Comparison of ENCODE assay signal across 8 cellular contexts in the genomic region with DNA sequence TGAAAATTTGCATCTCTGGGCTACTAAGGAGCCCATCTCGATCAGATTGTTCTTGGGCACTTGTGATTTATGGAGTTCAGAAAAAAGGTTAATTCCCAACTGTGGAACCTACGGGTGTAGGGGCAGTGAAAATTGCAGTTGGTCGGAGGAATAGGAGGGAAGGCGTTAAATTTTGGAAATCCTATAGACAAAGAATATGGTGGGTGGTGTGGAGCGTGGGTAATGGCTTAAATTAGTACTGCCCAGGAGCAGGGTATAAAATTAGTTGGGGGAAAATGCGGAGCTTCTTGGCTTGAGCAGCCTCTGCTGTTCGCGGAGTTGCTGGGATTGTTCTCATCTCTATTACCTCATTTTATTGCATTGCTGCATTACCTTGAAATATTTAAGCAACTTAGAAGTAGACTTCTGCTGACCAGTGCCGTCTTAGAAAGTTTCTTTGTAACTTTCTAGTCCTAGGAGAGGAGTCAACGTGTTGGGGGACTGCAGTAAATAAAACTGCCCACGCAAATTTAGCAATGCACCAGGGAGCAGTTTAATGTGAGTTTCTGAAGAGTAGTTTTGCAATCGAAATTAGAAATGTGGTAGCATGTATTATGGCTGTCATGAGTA. TPM values are rescaled to one million over a fixed set of nuclear protein-coding genes. Genes with fewer than 3 reads are reported as not detected.
A peak's percentile ranks its signal among the peaks of the same experiment; 100 is the strongest.
DNase-seq lines count a peak whose midpoint lies in the region; ATAC-seq and TF ChIP-seq lines count a peak whose summit lies in the region.

No MANE protein-coding gene starts in this region.

- H3K27me3 Mint-ChIP-seq in brain, result peaks cover 26% of the 10 kb centered on the region

- H3K4me3 Mint-ChIP-seq in brain, result peak overlapping the region; percentile 89 to 94 (median 93)

- H3K36me3 Mint-ChIP-seq in brain, result peaks cover 11% of the 10 kb centered on the region

- no peaks in the 10 kb centered on the region for H3K79me2 ChIP-seq in OCI-LY1 (ENCODE audit: insufficient read depth, low read length)

- no peak for ATAC-seq in GM21528 (IDR thresholded peaks at IDR 0.05; ENCODE audit: low FRiP score, unreplicated experiment)
- no peak for ATAC-seq in HG02885 (IDR thresholded peaks at IDR 0.05; ENCODE audit: poor library complexity, unreplicated experiment)

- H3K9ac ChIP-seq in OCI-LY1 (ENCODE audit: low read length), result no peak overlapping the region

- H3K9me3 Mint-ChIP-seq in brain, result peaks cover 0 to under 1% (median 0%) of the 10 kb centered on the region in 5 experiments

- H4K20me1 ChIP-seq in OCI-LY1 (ENCODE audit: insufficient read depth, low read length), result no peaks in the 10 kb centered on the region

- TF ChIP-seq CTCF in OCI-LY1 (IDR thresholded peaks at IDR 0.05; ENCODE audit: low read length) (no peak), brain (conservative IDR thresholded peaks at IDR 0.05) (no peak)

- H3F3A ChIP-seq in OCI-LY1 (ENCODE audit: insufficient read depth, low read length), result no peaks in the 10 kb centered on the region

- peak overlapping the region; percentile 74 for H3K4me2 ChIP-seq in OCI-LY1 (ENCODE audit: low read length)

- no peaks in the 10 kb centered on the region for H3K9me3 ChIP-seq in OCI-LY1 (ENCODE audit: low read length)

- H3K27ac Mint-ChIP-seq in brain, result peak overlapping the region; percentile 87 to 92 (median 90)

- no peaks in the 10 kb centered on the region for H3K36me3 ChIP-seq in OCI-LY1 (ENCODE audit: insufficient read depth, low read length)

- H3K27me3 ChIP-seq in OCI-LY1 (ENCODE audit: insufficient read depth, low read length), result no peaks in the 10 kb centered on the region; the same call in 1 of the 2 replicates

- H3K4me1 ChIP-seq in OCI-LY1 (ENCODE audit: insufficient read depth, low read length, severe bottlenecking), result peaks cover 29% of the 10 kb centered on the region

- H2AFZ ChIP-seq in OCI-LY1 (ENCODE audit: low read length), result no peak overlapping the region

- peak overlapping the region; percentile 54 for H3K4me3 ChIP-seq in OCI-LY1 (ENCODE audit: low read depth, low read length, poor library complexity, severe bottlenecking)

- no peaks in the 10 kb centered on the region for H3K9me2 ChIP-seq in OCI-LY1 (ENCODE audit: low read depth, low read length)

- DNase-seq in NCI-H82 (lab: John Stamatoyannopoulos, UW), result peak; percentile 49
- no peak for DNase-seq in NCI-H82 treated with DMSO at 0.1 percent for 48 hours (lab: John Stamatoyannopoulos, UW; ENCODE audit: unreplicated experiment)
- peak; percentile 20 for DNase-seq in kidney tubule cell (ENCODE audit: low spot score)
- no peak for DNase-seq in substantia nigra (lab: John Stamatoyannopoulos, UW)

- no peak overlapping the region for H3K27ac ChIP-seq in OCI-LY1 (ENCODE audit: low read depth, low read length, poor library complexity, severe bottlenecking)
- H3K27ac ChIP-seq in substantia nigra (ENCODE audit: low read depth, low read length, poor library complexity, severe bottlenecking), result peak overlapping the region; percentile 52

- H3K4me1 Mint-ChIP-seq in brain, result peaks cover 47% of the 10 kb centered on the region

RNA-seq across cellular contexts. Expression of a gene that starts 0.5 kb away (rescaled TPM):
- 27.3 TPM for polyA plus RNA-seq in brain (ENCODE audit: insufficient read depth, low read depth, low replicate concordance)

Comparison
In these comparisons a context has a peak if more than half of its experiments do, and no peak if none do; other contexts are left out.
1. DNase-seq: peak in NCI-H82 (single experiment) and kidney tubule cell (single experiment); none in NCI-H82 treated with DMSO at 0.1 percent for 48 hours (single experiment) and substantia nigra (0 of 49).